8 cellular contexts compared by ENCODE assay signal in the genomic region with DNA sequence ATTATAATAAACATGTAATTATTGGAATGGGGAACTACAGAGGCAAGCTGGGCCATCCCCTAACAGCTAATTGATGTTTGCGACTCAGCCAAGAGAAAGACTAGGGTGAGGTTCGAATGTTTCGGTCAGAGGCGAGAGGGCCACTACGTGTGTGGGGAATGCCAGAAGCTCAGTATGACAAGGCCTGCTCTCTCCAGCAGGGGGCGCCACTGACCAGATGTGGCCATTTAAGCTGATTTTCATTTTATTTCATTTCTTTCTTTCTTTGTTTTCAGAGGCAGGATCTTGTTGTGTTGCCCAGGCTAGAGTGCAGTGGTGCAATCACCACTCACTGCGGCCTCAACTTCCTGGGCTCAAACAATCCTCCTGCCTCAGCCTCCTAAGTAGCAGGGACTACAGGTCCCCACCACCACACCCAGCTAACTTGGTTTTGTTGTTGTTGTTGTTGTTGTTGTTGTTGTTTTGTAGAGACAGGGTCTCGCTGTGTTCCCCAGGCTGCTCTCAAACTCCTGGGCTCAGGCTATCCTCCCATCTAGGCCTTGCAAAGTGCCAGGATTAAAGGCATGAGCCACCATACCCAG. TPM values are rescaled to one million over a fixed set of nuclear protein-coding genes. Genes with fewer than 3 reads are reported as not detected.
DNase-seq lines count a peak whose midpoint lies in the region; TF ChIP-seq lines count a peak whose summit lies in the region.

No MANE protein-coding gene starts in this region.

- no peaks in the 10 kb centered on the region for H3K36me3 Mint-ChIP-seq in Caco-2 (ENCODE audit: insufficient read depth, unreplicated experiment)

- no TSS peak for BruUV-seq in Caco-2 (replicated peaks; lab: Mats Ljungman, UMichigan)

- H3K36me3 ChIP-seq in Caco-2 (ENCODE audit: control insufficient read depth, insufficient read depth, low read length): no peaks in the 10 kb centered on the region

- H3K4me1 Mint-ChIP-seq in Caco-2 (ENCODE audit: low read depth, unreplicated experiment): no peaks in the 10 kb centered on the region

- POLR2A ChIA-PET in Caco-2 (lab: Charles Lee): no interaction called here

- no peaks in the 10 kb centered on the region for H3K4me1 ChIP-seq in Caco-2

- no peaks in the 10 kb centered on the region for H3K9me3 ChIP-seq in Caco-2

- no peak overlapping the region for H3K4me3 Mint-ChIP-seq in Caco-2 (ENCODE audit: unreplicated experiment)

- DNase-seq in Caco-2 (peak in 1 of 2 experiments; percentile 29), M059J (ENCODE audit: low read depth) (peak; percentile 12), lung microvascular endothelial cell (ENCODE audit: low read depth in 2 of 2) (peak; percentile 39 to 53), mesenteric fat pad (ENCODE audit: low spot score) (no peak), cerebellar nuclear complex (lab: John Stamatoyannopoulos, UW) (no peak), NCI-H1436 (lab: John Stamatoyannopoulos, UW) (no peak), NCI-H1092 (lab: John Stamatoyannopoulos, UW) (no peak)
- peak; percentile 9 for DNase-seq in activated T-helper 9 cell treated with anti-CD3 and anti-CD28 coated beads, Interleukin-2, amount 50 U/mL, for 16 hours (ENCODE audit: low read depth)

- H3K27me3 ChIP-seq in Caco-2 (replicated peaks; ENCODE audit: control insufficient read depth, insufficient read depth, low read length): no peaks in the 10 kb centered on the region

- TF ChIP-seq CTCF in Caco-2 (IDR thresholded peaks at IDR 0.05; ENCODE audit: insufficient read depth in 1 of 2, low read depth in 1 of 2, low read length in 1 of 2, severe bottlenecking in 1 of 2, unreplicated experiment in 1 of 2): peak; percentile 28 to 58

- intact Hi-C loops in Caco-2 (cut with micrococcal nuclease; ENCODE audit: unreplicated experiment): no loop called here

- H3K27me3 Mint-ChIP-seq in Caco-2 (ENCODE audit: insufficient read depth, unreplicated experiment): no peaks in the 10 kb centered on the region

- H3K4me3 ChIP-seq in Caco-2 (ENCODE audit: low read depth, low read length): no peak overlapping the region

- H3K9me3 Mint-ChIP-seq in Caco-2 (ENCODE audit: unreplicated experiment): no peaks in the 10 kb centered on the region

- no peak overlapping the region for H3K27ac Mint-ChIP-seq in Caco-2 (ENCODE audit: unreplicated experiment)

- CTCF ChIA-PET in Caco-2 (lab: Charles Lee): interaction anchor here (1.5 kb wide), 1 partner anchor 86 kb away, joined by 6 read pairs; no protein-coding TSS in a partner anchor

RNA-seq across cellular contexts. Expression of a gene that starts 38.1 kb away (rescaled TPM):
- total RNA-seq in Caco-2 (2022): not detected in 2 replicates
- total RNA-seq in M059J (2014; rRNA removed; shearing (Covaris generic)): 0.37 and 6.2 TPM in 2 replicates
- total RNA-seq in lung microvascular endothelial cell: not detected in 2 replicates
- total RNA-seq in mesenteric fat pad: 0.29 TPM

RNA-seq across cellular contexts. Expression of a gene that starts 46.6 kb away (rescaled TPM):
- total RNA-seq in Caco-2 (2022): 51.6 and 55.4 TPM in 2 replicates
- 8.9 and 25.4 TPM in 2 replicates for total RNA-seq in M059J (2014; rRNA removed; shearing (Covaris generic))
- total RNA-seq in lung microvascular endothelial cell: 10.9 and 13.5 TPM in 2 replicates
- 30.9 TPM for total RNA-seq in mesenteric fat pad

Comparison
In these comparisons a context has a peak if more than half of its experiments do, and no peak if none do; other contexts are left out.
1. DNase-seq: peak in M059J (single experiment), activated T-helper 9 cell treated with anti-CD3 and anti-CD28 coated beads, Interleukin-2, amount 50 U/mL, for 16 hours (single experiment) and lung microvascular endothelial cell (2 of 2); none in mesenteric fat pad (single experiment), cerebellar nuclear complex (0 of 2), NCI-H1436 (single experiment) and NCI-H1092 (single experiment).